11 cellular contexts compared by ENCODE assay signal in genomic region chr1:155982106-155982505, GRCh38. TPM values are rescaled to one million over a fixed set of nuclear protein-coding genes. Genes with fewer than 3 reads are reported as not detected.
DNase-seq lines count a peak whose midpoint lies in the region; TF ChIP-seq lines count a peak whose summit lies in the region.
"Had no signal": no experiment of that assay in that cellular context is flagged by ENCODE, and none has a peak within 500 bp of the region (broad histone marks: within the 10 kb centered on the region; RNA-seq: fewer than 3 reads in every experiment).

No MANE protein-coding gene starts in this region.

- peaks cover 69% of the 10 kb centered on the region for H3K4me1 ChIP-seq in BLaER1
- H3K4me1 ChIP-seq in neutrophil (ENCODE audit: control insufficient read depth in 1 of 2, insufficient read depth in 1 of 2, low read depth in 1 of 2, low read length in 1 of 2) = peaks cover 51 to 52% of the 10 kb centered on the region in 2 experiments

- no peaks in the 10 kb centered on the region for H3K36me3 ChIP-seq in BLaER1
- peaks cover 54% of the 10 kb centered on the region for H3K36me3 ChIP-seq in MG63
- H3K36me3 ChIP-seq in neutrophil = no peaks in the 10 kb centered on the region

- H3K4me3 Mint-ChIP-seq in chondrocyte (ENCODE audit: unreplicated experiment) = peak overlapping the region; percentile 95

- H3K9me3 ChIP-seq in BLaER1 (no peaks in the 10 kb centered on the region), MG63 (no peaks in the 10 kb centered on the region), neutrophil (no peaks in the 10 kb centered on the region)

- no peaks in the 10 kb centered on the region; the same call in 1 of the 2 replicates for H4K20me1 ChIP-seq in BLaER1

- peak overlapping the region; percentile 99; the same call in 1 of the 2 replicates for H3K9ac ChIP-seq in BLaER1

- no peaks in the 10 kb centered on the region for H3K27me3 Mint-ChIP-seq in chondrocyte (ENCODE audit: low read depth)

- H3K4me1 Mint-ChIP-seq in chondrocyte (ENCODE audit: low read depth) = peaks cover 67% of the 10 kb centered on the region

- no peak for DNase-seq in MG63
- DNase-seq in chondrocyte (ENCODE audit: low spot score) = no peak
- no peak for DNase-seq in inferior parietal cortex (ENCODE audit: extremely low spot score)
- no peak for DNase-seq in amygdala (lab: John Stamatoyannopoulos, UW)
- no peak for DNase-seq in HPDE6-E6E7 (ENCODE audit: extremely low spot score)
- DNase-seq in NCI-H2196 (lab: John Stamatoyannopoulos, UW; ENCODE audit: unreplicated experiment) = no peak
- DNase-seq: NCI-H748 treated with DMSO at 0.1 percent for 48 hours had no signal

- H3K27ac Mint-ChIP-seq in chondrocyte (ENCODE audit: unreplicated experiment) = peak overlapping the region; percentile 100

- TF ChIP-seq CTCF in chondrocyte (IDR thresholded peaks at IDR 0.05) (no peak), neutrophil (IDR thresholded peaks at IDR 0.05) (no peak)

- peak overlapping the region; percentile 93 for H3K4me2 ChIP-seq in BLaER1

- no peaks in the 10 kb centered on the region for H3K27me3 ChIP-seq in BLaER1
- no peaks in the 10 kb centered on the region for H3K27me3 ChIP-seq in MG63
- no peaks in the 10 kb centered on the region for H3K27me3 ChIP-seq in neutrophil

- H3K4me3 ChIP-seq in BLaER1 (peak overlapping the region; percentile 96; the same call in 1 of the 2 replicates), MG63 (peak overlapping the region; percentile 94), neutrophil (ENCODE audit: low read depth in 1 of 2, low read length in 1 of 2) (no peak overlapping the region)

- H3K27ac ChIP-seq in BLaER1 (peak overlapping the region; percentile 99), neutrophil (peak overlapping the region; percentile 97)

- peaks cover 2% of the 10 kb centered on the region for H3K36me3 Mint-ChIP-seq in chondrocyte (ENCODE audit: low read depth)

- H3K9me3 Mint-ChIP-seq in chondrocyte (ENCODE audit: low read depth) = no peaks in the 10 kb centered on the region

RNA-seq across cellular contexts. Expression of gene ARHGEF2, which starts 3.8 kb away (rescaled TPM):
- 38.7 and 70.6 TPM in 2 replicates for total RNA-seq in MG63 (2014; rRNA removed; shearing (Covaris generic); ENCODE audit: low replicate concordance)
- 50.0 to 214 TPM (median 203 TPM) in 3 replicates for total RNA-seq in chondrocyte

RNA-seq across cellular contexts. Expression of gene SSR2, which starts 38.6 kb away (rescaled TPM):
- total RNA-seq in MG63 (2014; rRNA removed; shearing (Covaris generic); ENCODE audit: low replicate concordance) = 243 and 387 TPM in 2 replicates
- 233 to 257 TPM (median 238 TPM) in 3 replicates for total RNA-seq in chondrocyte

RNA-seq across cellular contexts. Expression of gene RXFP4, which starts 40.7 kb away (rescaled TPM):
- not detected in 2 replicates for total RNA-seq in MG63 (2014; rRNA removed; shearing (Covaris generic); ENCODE audit: low replicate concordance)
- not detected in 3 replicates for total RNA-seq in chondrocyte
- total RNA-seq: frontal cortex, renal cortical epithelial cell had no signal

RNA-seq across cellular contexts. Expression of gene KHDC4, which starts 47.9 kb away (rescaled TPM):
- total RNA-seq in MG63 (2014; rRNA removed; shearing (Covaris generic); ENCODE audit: low replicate concordance) = 26.0 and 32.1 TPM in 2 replicates
- 32.3 to 43.2 TPM (median 35.2 TPM) in 3 replicates for total RNA-seq in chondrocyte

Comparison
In these comparisons a context has a peak if more than half of its experiments do, and no peak if none do; other contexts are left out.
1. H3K4me3 ChIP-seq: peak in BLaER1 (single experiment) and MG63 (single experiment); none in neutrophil (0 of 2).